In genomic region chr3:37456270-37456708, GRCh38 we compare ENCODE assay signal across 1 cellular context.
TF ChIP-seq lines count a peak whose summit lies in the region.

No MANE protein-coding gene starts in this region.

TF ChIP-seq in K562, 482 proteins besides CTCF, POLR2A, EP300 and RAD21 (continued from another document):
- TF ChIP-seq E4F1 (CRISPR knock-in tag; IDR thresholded peaks at IDR 0.05; ENCODE audit: borderline replicate concordance): no peak
- TF ChIP-seq DLX4 (CRISPR knock-in tag; IDR thresholded peaks at IDR 0.05): no peak
- TF ChIP-seq HBP1 (CRISPR knock-in tag; IDR thresholded peaks at IDR 0.05): no peak
- no peak for TF ChIP-seq NUFIP1 (IDR thresholded peaks at IDR 0.05; ENCODE audit: partially characterized antibody)
- TF ChIP-seq COPS2 (conservative IDR thresholded peaks at IDR 0.05): no peak
- TF ChIP-seq GTF2A2 (tag; IDR thresholded peaks at IDR 0.05): no peak
